ENCODE assay signal across 31 cellular contexts in the genomic region with DNA sequence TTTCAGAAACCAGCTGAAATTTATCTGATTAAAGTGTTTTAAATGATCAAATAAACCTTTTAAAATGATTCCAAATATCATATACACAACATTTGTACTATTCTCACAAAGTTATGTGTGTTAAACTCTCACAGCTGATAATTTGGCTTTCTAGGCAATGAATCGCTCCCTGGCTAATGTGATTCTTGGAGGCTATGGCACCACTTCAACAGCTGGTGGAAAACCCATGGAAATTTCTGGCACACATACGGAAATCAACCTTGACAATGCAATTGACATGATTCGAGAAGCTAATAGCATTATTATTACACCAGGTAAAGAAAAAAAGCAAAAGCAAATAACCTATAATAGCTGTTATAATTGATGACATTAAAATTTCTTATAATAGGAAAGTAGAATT.
"Had no signal": no experiment of that assay in that cellular context is flagged by ENCODE, and none has a peak within 500 bp of the region (broad histone marks: within the 10 kb centered on the region; RNA-seq: fewer than 3 reads in every experiment).

No MANE protein-coding gene starts in this region.

- H3K4me3 Mint-ChIP-seq: activated B cell treated with CpG ODN at 0.5 μM for 24 hours; activated CD8-positive, alpha-beta T cell treated with anti-CD3 and anti-CD28 coated beads for 36 hours; activated naive CD4-positive, alpha-beta T cell treated with anti-CD3 and anti-CD28 coated beads, Interleukin-2, amount 10 ng/mL, durations not matched to agents 7 days and 5 days; activated naive CD8-positive, alpha-beta T cell treated with anti-CD3 and anti-CD28 coated beads, Interleukin-2, amount 10 ng/mL, durations not matched to agents 7 days and 5 days; activated T-cell treated with anti-CD3 and anti-CD28 coated beads, Interleukin-2, amount 50 U/mL, for 72 hours; central memory CD8-positive, alpha-beta T cell; dendritic cell treated with granulocyte-macrophage colony-stimulating factor and Interleukin-4, amounts not matched to agents 40 ng/mL and 50 ng/mL, for 4 days; T-helper 17 cell; T-helper 2 cell treated with Interferon-gamma antibody and Interleukin-4, amounts not matched to agents 5 μg/mL and 100 μg/mL, for 36 hours had no signal

- H3K4me3 ChIP-seq: ascending aorta, coronary artery, dorsolateral prefrontal cortex, esophagus muscularis mucosa, gastroesophageal sphincter, heart right ventricle had no signal

- ATAC-seq: activated T-cell treated with anti-CD3 and anti-CD28 coated beads, Interleukin-2, amount 50 U/mL, for 72 hours; foreskin keratinocyte; gastroesophageal sphincter; heart right ventricle had no signal

- H3K27me3 Mint-ChIP-seq: activated B cell treated with CpG ODN at 0.5 μM for 24 hours; activated CD8-positive, alpha-beta T cell treated with anti-CD3 and anti-CD28 coated beads for 36 hours; activated naive CD4-positive, alpha-beta T cell treated with anti-CD3 and anti-CD28 coated beads, Interleukin-2, amount 10 ng/mL, durations not matched to agents 7 days and 5 days; activated naive CD8-positive, alpha-beta T cell treated with anti-CD3 and anti-CD28 coated beads, Interleukin-2, amount 10 ng/mL, durations not matched to agents 7 days and 5 days; central memory CD8-positive, alpha-beta T cell; dendritic cell treated with granulocyte-macrophage colony-stimulating factor and Interleukin-4, amounts not matched to agents 40 ng/mL and 50 ng/mL, for 4 days; T-helper 17 cell had no signal

- H3K9me3 ChIP-seq: ascending aorta, esophagus muscularis mucosa, gastroesophageal sphincter, heart right ventricle had no signal

- H3K27ac ChIP-seq: ascending aorta, brain microvascular endothelial cell, coronary artery, dorsolateral prefrontal cortex, esophagus muscularis mucosa, foreskin keratinocyte, gastroesophageal sphincter, heart right ventricle, WERI-Rb-1 had no signal

- H3K27me3 ChIP-seq: ascending aorta, brain microvascular endothelial cell, dorsolateral prefrontal cortex, esophagus muscularis mucosa, foreskin keratinocyte, gastroesophageal sphincter, heart right ventricle had no signal

- H3K4me1 Mint-ChIP-seq: activated B cell treated with CpG ODN at 0.5 μM for 24 hours had no signal

- H3K36me3 ChIP-seq: brain microvascular endothelial cell had no signal

- H3K9me3 Mint-ChIP-seq: activated B cell treated with CpG ODN at 0.5 μM for 24 hours; activated CD8-positive, alpha-beta T cell treated with anti-CD3 and anti-CD28 coated beads for 36 hours; central memory CD8-positive, alpha-beta T cell; dendritic cell treated with granulocyte-macrophage colony-stimulating factor and Interleukin-4, amounts not matched to agents 40 ng/mL and 50 ng/mL, for 4 days had no signal

- H3K4me1 ChIP-seq: foreskin keratinocyte had no signal

- DNase-seq: activated B cell treated with CpG ODN at 0.5 μM for 24 hours; activated CD4-positive, alpha-beta T cell treated with anti-CD3 and anti-CD28 coated beads for 48 hours; activated CD4-positive, alpha-beta T cell treated with anti-CD3 and anti-CD28 coated beads, Interleukin-2, amount 50 U/mL, for 1 hour; activated CD4-positive, alpha-beta T cell treated with anti-CD3 and anti-CD28 coated beads, Interleukin-2, amount 50 U/mL, for 48 hours; activated CD8-positive, alpha-beta memory T cell treated with anti-CD3 and anti-CD28 coated beads for 24 hours; activated CD8-positive, alpha-beta T cell treated with anti-CD3 and anti-CD28 coated beads for 36 hours; activated gamma-delta T cell; activated naive CD4-positive, alpha-beta T cell; activated naive CD4-positive, alpha-beta T cell treated with anti-CD3 and anti-CD28 coated beads, Interleukin-2, amount 10 ng/mL, durations not matched to agents 7 days and 5 days; activated naive CD8-positive, alpha-beta T cell treated with anti-CD3 and anti-CD28 coated beads, Interleukin-2, amount 10 ng/mL, durations not matched to agents 7 days and 5 days; activated T-cell treated with anti-CD3 and anti-CD28 coated beads, Interleukin-2, amount 50 U/mL, for 1 hour; activated T-cell treated with anti-CD3 and anti-CD28 coated beads, Interleukin-2, amount 50 U/mL, for 72 hours; dorsolateral prefrontal cortex; effector memory CD4-positive, alpha-beta T cell; erythroblast; foreskin keratinocyte; heart right ventricle; T-helper 1 cell; T-helper 17 cell; T1000; WERI-Rb-1 had no signal

- H3K27ac Mint-ChIP-seq: activated B cell treated with CpG ODN at 0.5 μM for 24 hours; activated naive CD4-positive, alpha-beta T cell treated with anti-CD3 and anti-CD28 coated beads, Interleukin-2, amount 50 U/mL, for 72 hours; activated naive CD8-positive, alpha-beta T cell treated with anti-CD3 and anti-CD28 coated beads, Interleukin-2, amount 10 ng/mL, durations not matched to agents 7 days and 5 days; activated T-cell treated with anti-CD3 and anti-CD28 coated beads, Interleukin-2, amount 50 U/mL, for 72 hours; dendritic cell treated with granulocyte-macrophage colony-stimulating factor and Interleukin-4, amounts not matched to agents 40 ng/mL and 50 ng/mL, for 4 days; T-helper 17 cell; T-helper 2 cell treated with Interferon-gamma antibody and Interleukin-4, amounts not matched to agents 5 μg/mL and 100 μg/mL, for 36 hours had no signal

- FAIRE-seq: bronchial epithelial cell had no signal
